ENCODE assay signal across 9 cellular contexts in the genomic region with DNA sequence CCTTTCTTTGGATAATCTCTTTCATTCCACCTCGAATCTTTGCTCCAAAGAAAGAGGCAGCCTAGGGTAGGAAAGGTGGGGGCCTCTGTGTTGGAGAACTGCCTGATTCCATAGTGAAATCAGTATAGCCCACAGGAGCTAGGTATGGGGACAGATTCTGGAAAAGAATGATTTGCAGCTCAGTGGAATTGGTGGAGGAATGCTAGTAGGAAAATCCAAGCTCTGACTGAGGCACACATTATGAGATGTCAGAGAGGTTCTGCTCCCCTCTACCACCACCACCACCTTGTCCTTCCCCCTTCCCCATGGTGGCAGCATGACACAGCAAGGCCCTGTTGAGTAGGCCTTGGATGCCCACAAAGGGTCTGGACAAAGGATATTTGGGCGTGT. TPM values are rescaled to one million over a fixed set of nuclear protein-coding genes. Genes with fewer than 3 reads are reported as not detected.
DNase-seq lines count a peak whose midpoint lies in the region; FAIRE-seq and TF ChIP-seq lines count a peak whose summit lies in the region.
"Had no signal": no experiment of that assay in that cellular context is flagged by ENCODE, and none has a peak within 500 bp of the region (broad histone marks: within the 10 kb centered on the region; RNA-seq: fewer than 3 reads in every experiment).

No MANE protein-coding gene starts in this region.

- H3K36me3 ChIP-seq in sigmoid colon (peaks cover 0 to 2% (median 0%) of the 10 kb centered on the region in 4 donors), kidney (ENCODE audit: control insufficient read depth in 1 of 2, insufficient read depth in 2 of 2, low read length in 2 of 2) (peaks cover 0 to 8% of the 10 kb centered on the region in 2 donors)

- TF ChIP-seq EP300 in sigmoid colon (IDR thresholded peaks at IDR 0.05) = no peak

- no peak for TF ChIP-seq CTCF in coronary artery (IDR thresholded peaks at IDR 0.05)
- no peak for TF ChIP-seq CTCF in sigmoid colon (IDR thresholded peaks at IDR 0.05)
- TF ChIP-seq CTCF in kidney (IDR thresholded peaks at IDR 0.05; ENCODE audit: borderline replicate concordance, extremely low read depth, insufficient read depth) = no peak
- TF ChIP-seq CTCF in GM20000 (IDR thresholded peaks at IDR 0.05; ENCODE audit: extremely low read depth, missing control alignments) = no peak

- 86 to 90% methylated on average over 2 of the region's 2 CpGs for WGBS in sigmoid colon, 2 donors

- no peak for TF ChIP-seq POLR2A in sigmoid colon (IDR thresholded peaks at IDR 0.05)

- H3K9me3 ChIP-seq in sigmoid colon (no peaks in the 10 kb centered on the region), kidney (ENCODE audit: control insufficient read depth in 1 of 2, low read length in 2 of 2) (no peaks in the 10 kb centered on the region)

- DNase-seq in NCI-H2171 treated with DMSO at 0.1 percent for 48 hours (lab: John Stamatoyannopoulos, UW) (peak; percentile 54), NCI-H2171 (lab: John Stamatoyannopoulos, UW) (no peak), NCI-H526 (lab: John Stamatoyannopoulos, UW) (peak; percentile 76 to 77), coronary artery (ENCODE audit: low spot score) (no peak), sigmoid colon (peak; percentile 52), amniotic stem cell (lab: John Stamatoyannopoulos, UW) (no peak), kidney (no peak), GM20000 (ENCODE audit: low spot score) (no peak)

- H3K27ac ChIP-seq in coronary artery (peak overlapping the region in 1 of 2 donors; percentile 37), sigmoid colon (peak overlapping the region; percentile 90 to 97 (median 92)), kidney (ENCODE audit: low read depth in 2 of 2, low read length in 2 of 2) (no peak overlapping the region)

- intact Hi-C loops in sigmoid colon (cut with DNase I) = no loop called here
- intact Hi-C loops in kidney (cut with DNase I) = no loop called here

- FAIRE-seq in kidney (lab: Jason Lieb, UNC) = no peak
- FAIRE-seq: G401.6 had no signal

- no peak overlapping the region for H3K9ac ChIP-seq in kidney (ENCODE audit: low read length in 2 of 2)

- H3K27me3 ChIP-seq in sigmoid colon = no peaks in the 10 kb centered on the region

- H3K4me3 ChIP-seq in coronary artery (peak overlapping the region; percentile 96), sigmoid colon (peak overlapping the region in 1 of 4 donors; percentile 98), kidney (ENCODE audit: low read length in 2 of 2) (no peak overlapping the region)

- H3K4me1 ChIP-seq in sigmoid colon (peaks cover 0 to 44% (median 31%) of the 10 kb centered on the region in 4 donors), kidney (ENCODE audit: control insufficient read depth in 1 of 2, insufficient read depth in 1 of 2, low read depth in 1 of 2, low read length in 2 of 2) (peaks cover 6 to 18% of the 10 kb centered on the region in 2 donors)

RNA-seq across cellular contexts. Expression of gene MLLT11, which starts 0.8 kb away (rescaled TPM):
- total RNA-seq in sigmoid colon = 1 to 10 TPM; 2.1 to 5.0 (median 4.1) TPM
- 1 to 10 TPM in 1 of 3 donors, under 1 TPM in 2; 0.60 to 2.9 (median 0.69) TPM for polyA plus RNA-seq in sigmoid colon
- total RNA-seq in kidney = 1.4 TPM
- 2.3 TPM for polyA plus RNA-seq in kidney (ENCODE audit: insufficient read depth, low read depth, low replicate concordance)

RNA-seq across cellular contexts. Expression of gene CDC42SE1, which starts 1.6 kb away (rescaled TPM):
- total RNA-seq in sigmoid colon (10 to 100 TPM; 37.8 to 53.6 (median 47.1) TPM), kidney (107 TPM)
- polyA plus RNA-seq in sigmoid colon (10 to 100 TPM; 35.4 to 82.8 (median 52.7) TPM), kidney (ENCODE audit: insufficient read depth, low read depth, low replicate concordance) (36.6 TPM)

RNA-seq across cellular contexts. Expression of gene GABPB2, which starts 9.6 kb away (rescaled TPM):
- total RNA-seq in sigmoid colon = 10 to 100 TPM; 20.6 to 27.0 (median 25.3) TPM
- 1 to 10 TPM; 3.6 to 7.9 (median 4.2) TPM for polyA plus RNA-seq in sigmoid colon
- total RNA-seq in kidney = 20.5 TPM
- polyA plus RNA-seq in kidney (ENCODE audit: insufficient read depth, low read depth, low replicate concordance) = 4.7 TPM

RNA-seq across cellular contexts. Expression of gene C1orf56, which starts 13.5 kb away (rescaled TPM):
- total RNA-seq in sigmoid colon (1 to 10 TPM; 4.1 to 7.8 (median 7.0) TPM), kidney (6.2 TPM)
- polyA plus RNA-seq in sigmoid colon (1 to 10 TPM in 2 of 3 donors, under 1 TPM in 1; 0.46 to 2.3 (median 1.2) TPM), kidney (ENCODE audit: insufficient read depth, low read depth, low replicate concordance) (12.8 TPM)

RNA-seq across cellular contexts. Expression of gene BNIPL, which starts 24.6 kb away (rescaled TPM):
- total RNA-seq in sigmoid colon = under 1 TPM in 2 of 4 donors, not detected in 2; 0.28 to 0.36 TPM
- polyA plus RNA-seq in sigmoid colon = under 1 TPM in 1 of 3 donors, not detected in 2; 0.47 TPM
- 0.54 TPM for total RNA-seq in kidney
- polyA plus RNA-seq in kidney (ENCODE audit: insufficient read depth, low read depth, low replicate concordance) = 3.1 TPM

Comparison
In these comparisons a context has a peak if more than half of its experiments do, and no peak if none do; other contexts are left out.
1. DNase-seq: peak in NCI-H2171 treated with DMSO at 0.1 percent for 48 hours (single experiment), NCI-H526 (2 of 2) and sigmoid colon (single experiment); none in NCI-H2171 (single experiment), coronary artery (single experiment), amniotic stem cell (single experiment), kidney (single experiment) and GM20000 (single experiment).
2. H3K27ac ChIP-seq: peak in sigmoid colon (4 of 4); none in kidney (0 of 2).